Comparison of ENCODE assay signal across 22 cellular contexts in the genomic region with DNA sequence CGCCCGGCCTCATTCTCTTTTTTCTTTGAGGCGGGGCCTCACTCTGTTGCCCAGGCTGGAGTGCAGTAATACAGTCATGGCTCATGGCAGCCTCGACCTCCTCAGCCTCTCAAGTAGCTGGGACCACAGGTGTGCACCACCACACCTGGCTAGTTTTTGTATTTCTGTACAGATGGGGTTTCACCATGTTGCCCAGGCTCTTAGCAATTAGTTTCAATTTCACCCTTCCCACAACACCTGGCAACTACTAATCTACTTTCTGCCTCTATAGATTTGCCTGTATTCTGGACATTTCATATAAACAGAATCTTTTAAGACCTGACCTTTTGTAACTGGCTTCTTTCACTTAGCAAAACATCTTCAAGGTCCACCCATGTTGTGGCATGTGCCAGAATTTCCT.
"Had no signal": no experiment of that assay in that cellular context is flagged by ENCODE, and none has a peak within 500 bp of the region (broad histone marks: within the 10 kb centered on the region; RNA-seq: fewer than 3 reads in every experiment).

No MANE protein-coding gene starts in this region.

- H3K9me3 ChIP-seq: SJCRH30 had no signal

- DNase-seq: Kasumi-1; KBM-7; NCI-H1092; NCI-H1105 treated with DMSO at 0.1 percent for 48 hours; NCI-H1436; NCI-H187; NCI-H2029 treated with DMSO at 0.1 percent for 48 hours; NCI-H226; NCI-H446; NCI-H510A; NCI-H524 treated with DMSO at 0.1 percent for 48 hours; NCI-H69; NCI-H774; NK-92 treated with Interleukin-12 subunit alpha and Interleukin-12 subunit beta, amount 100 ng/mL, for 24 hours; PC-3; SHP77 treated with DMSO at 0.1 percent for 48 hours; SJCRH30; T-helper 1 cell; T-helper 17 cell had no signal

- ATAC-seq: Panc1, PC-3, Right ventricle myocardium inferior, SK-N-SH treated with all-trans-retinoic acid at 6 μM for 48 hours, T-helper 17 cell had no signal

- H3K27ac ChIP-seq: SJCRH30 had no signal

- H3K4me3 ChIP-seq: SJCRH30 had no signal

- H3K36me3 ChIP-seq: SJCRH30 had no signal
